ENCODE assay signal across 2 cellular contexts in the genomic region with DNA sequence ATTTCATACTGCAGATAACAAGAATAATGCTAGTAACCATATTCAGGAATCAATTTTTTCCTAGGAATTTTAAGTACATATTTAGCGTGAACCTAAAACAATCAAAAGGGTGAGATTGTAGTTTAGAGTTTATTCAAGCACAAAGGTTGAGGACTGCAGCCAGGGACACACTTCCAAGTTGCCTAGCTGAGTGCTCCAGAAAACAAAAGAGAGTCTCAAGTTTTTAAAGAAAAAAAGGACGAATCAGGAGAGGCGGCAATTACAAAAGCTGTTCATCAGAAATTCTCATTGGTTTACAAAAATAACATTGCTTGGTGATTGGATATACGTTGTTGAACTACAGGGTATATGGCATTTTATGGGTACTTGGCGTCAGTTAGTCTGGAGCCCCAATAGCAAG.
TF ChIP-seq lines count a peak whose summit lies in the region.

No MANE protein-coding gene starts in this region.

TF ChIP-seq in IMR-90, 13 proteins besides CTCF, POLR2A, EP300 and RAD21:
- TF ChIP-seq, protein P1, sequence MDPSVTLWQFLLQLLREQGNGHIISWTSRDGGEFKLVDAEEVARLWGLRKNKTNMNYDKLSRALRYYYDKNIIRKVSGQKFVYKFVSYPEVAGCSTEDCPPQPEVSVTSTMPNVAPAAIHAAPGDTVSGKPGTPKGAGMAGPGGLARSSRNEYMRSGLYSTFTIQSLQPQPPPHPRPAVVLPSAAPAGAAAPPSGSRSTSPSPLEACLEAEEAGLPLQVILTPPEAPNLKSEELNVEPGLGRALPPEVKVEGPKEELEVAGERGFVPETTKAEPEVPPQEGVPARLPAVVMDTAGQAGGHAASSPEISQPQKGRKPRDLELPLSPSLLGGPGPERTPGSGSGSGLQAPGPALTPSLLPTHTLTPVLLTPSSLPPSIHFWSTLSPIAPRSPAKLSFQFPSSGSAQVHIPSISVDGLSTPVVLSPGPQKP (IDR thresholded peaks at IDR 0.05; ENCODE audit: borderline replicate concordance, low read depth, low read length): no peak

TF ChIP-seq in H1, 55 proteins besides CTCF, POLR2A, EP300 and RAD21:
- TF ChIP-seq EGR1 (IDR thresholded peaks at IDR 0.05; ENCODE audit: borderline replicate concordance, low read depth, low read length) (no peak), BRCA1 (IDR thresholded peaks at IDR 0.05; ENCODE audit: low read depth, low read length) (no peak), BACH1 (IDR thresholded peaks at IDR 0.05; ENCODE audit: low read length) (no peak), SP4 (IDR thresholded peaks at IDR 0.05; ENCODE audit: low read length) (no peak), E2F6 (IDR thresholded peaks at IDR 0.05) (no peak), PHF8 (conservative IDR thresholded peaks at IDR 0.05; ENCODE audit: low read depth, low read length) (no peak), CEBPB (IDR thresholded peaks at IDR 0.05; ENCODE audit: low read depth, low read length) (no peak), CBX8 (IDR thresholded peaks at IDR 0.05; ENCODE audit: borderline replicate concordance, low read depth, low read length) (no peak), ZNF274 (IDR thresholded peaks at IDR 0.05; ENCODE audit: borderline replicate concordance, extremely low read depth, low read length) (no peak)
- TF ChIP-seq, protein P2, sequence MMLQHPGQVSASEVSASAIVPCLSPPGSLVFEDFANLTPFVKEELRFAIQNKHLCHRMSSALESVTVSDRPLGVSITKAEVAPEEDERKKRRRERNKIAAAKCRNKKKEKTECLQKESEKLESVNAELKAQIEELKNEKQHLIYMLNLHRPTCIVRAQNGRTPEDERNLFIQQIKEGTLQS (IDR thresholded peaks at IDR 0.05; ENCODE audit: insufficient read depth, low read depth, low read length): no peak
- TF ChIP-seq, protein P3, sequence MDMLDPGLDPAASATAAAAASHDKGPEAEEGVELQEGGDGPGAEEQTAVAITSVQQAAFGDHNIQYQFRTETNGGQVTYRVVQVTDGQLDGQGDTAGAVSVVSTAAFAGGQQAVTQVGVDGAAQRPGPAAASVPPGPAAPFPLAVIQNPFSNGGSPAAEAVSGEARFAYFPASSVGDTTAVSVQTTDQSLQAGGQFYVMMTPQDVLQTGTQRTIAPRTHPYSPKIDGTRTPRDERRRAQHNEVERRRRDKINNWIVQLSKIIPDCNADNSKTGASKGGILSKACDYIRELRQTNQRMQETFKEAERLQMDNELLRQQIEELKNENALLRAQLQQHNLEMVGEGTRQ (IDR thresholded peaks at IDR 0.05; ENCODE audit: low read length): no peak
